Comparison of ENCODE assay signal across 8 cellular contexts in genomic region chr13:77026783-77027621, GRCh38. TPM values are rescaled to one million over a fixed set of nuclear protein-coding genes. Genes with fewer than 3 reads are reported as not detected.
A peak's percentile ranks its signal among the peaks of the same experiment; 100 is the strongest.
DNase-seq lines count a peak whose midpoint lies in the region; ATAC-seq and TF ChIP-seq lines count a peak whose summit lies in the region.

Gene FBXL3, minus strand, starts transcription at chr13:77027159. Its CDS starts 5,299 bp downstream, at chr13:77021860.

- H3K27ac ChIP-seq in caudate nucleus (ENCODE audit: low read depth, low read length) (peak within 1 kb of the TSS; percentile 97), spleen (peak within 1 kb of the TSS; percentile 96 to 100 (median 100))

- no peaks in the 10 kb centered on the region for H3K27me3 ChIP-seq in spleen (replicated peaks in 1 of 7)

- ATAC-seq in GM18907 (IDR thresholded peaks at IDR 0.05; ENCODE audit: unreplicated experiment), result peak; percentile 69
- peak; percentile 61 for ATAC-seq in HG03139 (IDR thresholded peaks at IDR 0.05; ENCODE audit: unreplicated experiment)

- peaks cover 36 to 56% (median 48%) of the 10 kb centered on the region in 6 donors for H3K4me1 ChIP-seq in spleen

- H3K4me3 ChIP-seq in spleen, result peak within 1 kb of the TSS; percentile 83 to 96 (median 90)

- DNase-seq in AG08395 (ENCODE audit: low spot score) (peak; percentile 96), NCI-H2227 treated with DMSO at 0.1 percent for 48 hours (lab: John Stamatoyannopoulos, UW) (peak; percentile 80), caudate nucleus (lab: John Stamatoyannopoulos, UW) (peak in 60 of 61 donors; percentile 27 to 91 (median 79)), inferior parietal cortex (ENCODE audit: extremely low spot score) (peak; percentile 83), spleen (peak; percentile 96)
- DNase-seq in activated CD4-positive, CD25-positive, alpha-beta regulatory T cell (lab: John Stamatoyannopoulos, UW), result peak; percentile 72 to 81 (median 78)

- H3K9me3 ChIP-seq in spleen, result no peaks in the 10 kb centered on the region

- TF ChIP-seq CTCF in spleen (IDR thresholded peaks at IDR 0.05 in 8 of 11, conservative IDR thresholded peaks at IDR 0.05 in 3 of 11), result no peak

- H3K36me3 ChIP-seq in spleen, result peaks cover 0 to 13% (median 0%) of the 10 kb centered on the region in 6 donors

- WGBS in spleen, 5 donors, result 0 to 2% (median 0%) methylated on average over 40 to 83 of the region's 83 CpGs

- intact Hi-C loops in spleen (cut with DNase I; ENCODE audit: low total_unique reads), result no loop called here

- TF ChIP-seq POLR2A in spleen (IDR thresholded peaks at IDR 0.05), result peak in 2 of 3 donors; percentile 9 to 36

RNA-seq across cellular contexts. Expression of gene FBXL3, which starts in this region (rescaled TPM):
- 10 to 100 TPM; 44.9 to 80.9 (median 56.1) TPM for total RNA-seq in spleen
- polyA plus RNA-seq in spleen, result 10 to 100 TPM; 18.5 to 29.8 (median 19.5) TPM

Comparison
In these comparisons a context has a peak if more than half of its experiments do, and no peak if none do; other contexts are left out.
1. Peak in every context shown above with its lines: DNase-seq, ATAC-seq, H3K4me3 ChIP-seq and H3K27ac ChIP-seq.